In genomic region chr16:13997933-13998332, GRCh38 we compare ENCODE assay signal across 8 cellular contexts.
DNase-seq lines count a peak whose midpoint lies in the region; ATAC-seq, FAIRE-seq and TF ChIP-seq lines count a peak whose summit lies in the region.

No MANE protein-coding gene starts in this region.

- no peaks in the 10 kb centered on the region for H3K36me3 Mint-ChIP-seq in naive thymus-derived CD8-positive, alpha-beta T cell

- no peaks in the 10 kb centered on the region for H3K9me3 Mint-ChIP-seq in naive thymus-derived CD8-positive, alpha-beta T cell

- no peaks in the 10 kb centered on the region for H3K9me3 ChIP-seq in right atrium auricular region

- peak overlapping the region in 6 of 10 donors; percentile 9 to 78 (median 52) for H3K27ac Mint-ChIP-seq in naive thymus-derived CD8-positive, alpha-beta T cell

- ATAC-seq in left ventricle myocardium superior (no peak), HG02943 (IDR thresholded peaks at IDR 0.05; ENCODE audit: low read depth, unreplicated experiment) (peak; percentile 96)
- peak in 1 of 2 donors; percentile 44 for ATAC-seq in naive thymus-derived CD8-positive, alpha-beta T cell

- no peak for TF ChIP-seq CTCF in right atrium auricular region (IDR thresholded peaks at IDR 0.05)

- FAIRE-seq in urothelium cell line (lab: Jason Lieb, UNC) = no peak

- peaks cover under 1 to 38% (median 20%) of the 10 kb centered on the region in 5 donors for H3K27me3 Mint-ChIP-seq in naive thymus-derived CD8-positive, alpha-beta T cell

- H3K4me1 ChIP-seq in right atrium auricular region = peaks cover 0 to 67% of the 10 kb centered on the region in 2 donors

- no peaks in the 10 kb centered on the region for H3K27me3 ChIP-seq in right atrium auricular region

- DNase-seq in right atrium auricular region (ENCODE audit: low spot score) = no peak
- DNase-seq in left ventricle myocardium superior = no peak
- DNase-seq in NCI-H774 (lab: John Stamatoyannopoulos, UW) = peak; percentile 68
- no peak for DNase-seq in naive thymus-derived CD8-positive, alpha-beta T cell
- DNase-seq in COLO829 (ENCODE audit: low spot score) = no peak
- no peak for DNase-seq in urothelium cell line (ENCODE audit: low spot score)
- DNase-seq in activated effector memory CD4-positive, alpha-beta T cell treated with Interleukin-2 at 50 U/mL for 16 hours = no peak

- H3K27ac ChIP-seq in right atrium auricular region = peak overlapping the region; percentile 77 to 88

- peak overlapping the region in 1 of 10 donors; percentile 25 for H3K4me3 Mint-ChIP-seq in naive thymus-derived CD8-positive, alpha-beta T cell

- no peak overlapping the region for H3K4me3 ChIP-seq in right atrium auricular region

- intact Hi-C loops in left ventricle myocardium superior (cut with micrococcal nuclease) = loop anchor here (10.0 kb wide), 1 partner anchor 73 kb away; the partner anchor contains the start of gene ERCC4

- H3K36me3 ChIP-seq in right atrium auricular region = no peaks in the 10 kb centered on the region

- POLR2A ChIA-PET in naive thymus-derived CD8-positive, alpha-beta T cell (lab: Charles Lee) = no interaction called here

- peaks cover 8 to 28% (median 11%) of the 10 kb centered on the region in 4 donors for H3K4me1 Mint-ChIP-seq in naive thymus-derived CD8-positive, alpha-beta T cell
